Comparison of ENCODE assay signal across 22 cellular contexts in the genomic region with DNA sequence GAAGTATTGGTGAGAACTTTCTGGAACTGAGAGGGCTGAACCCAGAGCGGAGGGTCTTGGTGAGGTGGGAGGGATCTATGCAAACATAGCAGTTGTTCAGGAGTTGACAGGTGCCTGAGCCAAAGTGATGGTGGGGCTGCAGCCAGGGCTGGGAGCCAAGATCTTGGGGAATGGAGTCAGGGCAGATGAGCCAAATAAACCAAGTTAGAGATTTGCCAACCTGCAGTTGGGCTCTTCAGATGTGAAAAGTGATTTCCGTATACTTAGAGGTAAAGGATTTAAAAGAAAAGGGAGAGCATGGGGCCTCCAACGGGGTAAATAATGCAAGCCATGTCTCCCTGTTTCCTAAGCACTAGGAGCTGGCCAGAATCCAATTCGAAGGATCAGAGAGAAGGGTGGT. TPM values are rescaled to one million over a fixed set of nuclear protein-coding genes. Genes with fewer than 3 reads are reported as not detected.
"Had no signal": no experiment of that assay in that cellular context is flagged by ENCODE, and none has a peak within 500 bp of the region (broad histone marks: within the 10 kb centered on the region; RNA-seq: fewer than 3 reads in every experiment).

No MANE protein-coding gene starts in this region.

- H3K36me3 ChIP-seq: colonic mucosa, left lung, neutrophil, thyroid gland, uterus had no signal

- DNase-seq: activated CD4-positive, alpha-beta T cell treated with anti-CD3 and anti-CD28 coated beads, Interleukin-2, amount 50 U/mL, for 1 hour; activated CD8-positive, alpha-beta memory T cell treated with anti-CD3 and anti-CD28 coated beads for 24 hours; activated naive CD8-positive, alpha-beta T cell treated with anti-CD3 and anti-CD28 coated beads for 36 hours; amygdala; body of pancreas; caudate nucleus; colonic mucosa; hypothalamus; kidney; left lung; natural killer cell; retina; stimulated activated CD4-positive, alpha-beta T cell treated with anti-CD3 and anti-CD28 coated beads, Interleukin-15, amount 100 ng/mL, for 24 hours; stimulated activated CD4-positive, alpha-beta T cell treated with anti-CD3 and anti-CD28 coated beads, Interleukin-4, amount 100 ng/mL, for 1 hour; stimulated activated naive B cell treated with anti-CD40 and anti-IgM and Interleukin-4, amounts not matched to agents 10 μg/mL and 1 μg/mL and 100 μg/mL, for 72 hours; thyroid gland; uterus had no signal

- H3K4me1 ChIP-seq: colonic mucosa, uterus had no signal

- H3K27ac ChIP-seq: body of pancreas, colonic mucosa, left lung, neutrophil, thyroid gland, uterus had no signal

- H3K27me3 ChIP-seq: body of pancreas, colonic mucosa, neutrophil, thyroid gland, uterus had no signal

- FAIRE-seq: endometrium, kidney had no signal

- ATAC-seq: body of pancreas; left lung; natural killer cell; stimulated activated naive B cell treated with anti-CD40 and anti-IgM and Interleukin-4, amounts not matched to agents 10 μg/mL and 1 μg/mL and 100 μg/mL, for 72 hours had no signal

- H3K9me3 ChIP-seq: body of pancreas, colonic mucosa, left lung, neutrophil, thyroid gland, uterus had no signal

- H3K4me3 ChIP-seq: body of pancreas, colonic mucosa, left lung, thyroid gland, uterus had no signal

RNA-seq across cellular contexts. Expression of gene KRT3, which starts 8.1 kb away (rescaled TPM):
- total RNA-seq: activated naive CD8-positive, alpha-beta T cell treated with anti-CD3 and anti-CD28 coated beads for 36 hours; body of pancreas; colonic mucosa; kidney; left lung; mucosa of gallbladder; natural killer cell; skeletal muscle tissue; thyroid gland; uterus had no signal

RNA-seq across cellular contexts. Expression of gene KRT4, which starts 9.9 kb away (rescaled TPM):
- total RNA-seq: activated T-helper 1 cell treated with anti-CD3 and anti-CD28 coated beads, Interleukin-12 subunit alpha, Interleukin-12 subunit beta, Interleukin-2, Interleukin-4 antibody, amounts not matched to agents 30 ng/mL and 10 ng/mL and 1 ng/mL, durations not matched to agents 14 hours and 24 hours and 36 hours; colonic mucosa; kidney; mucosa of gallbladder; natural killer cell; skeletal muscle tissue; uterus had no signal

RNA-seq across cellular contexts. Expression of gene KRT76, which starts 26.9 kb away (rescaled TPM):
- total RNA-seq: activated naive CD8-positive, alpha-beta T cell treated with anti-CD3 and anti-CD28 coated beads for 36 hours; activated T-helper 1 cell treated with anti-CD3 and anti-CD28 coated beads, Interleukin-12 subunit alpha, Interleukin-12 subunit beta, Interleukin-2, Interleukin-4 antibody, amounts not matched to agents 30 ng/mL and 10 ng/mL and 1 ng/mL, durations not matched to agents 14 hours and 24 hours and 36 hours; body of pancreas; colonic mucosa; kidney; left lung; mucosa of gallbladder; natural killer cell; skeletal muscle tissue; thyroid gland; uterus had no signal

RNA-seq across cellular contexts. Expression of gene KRT79, which starts 30.1 kb away (rescaled TPM):
- total RNA-seq: activated T-helper 1 cell treated with anti-CD3 and anti-CD28 coated beads, Interleukin-12 subunit alpha, Interleukin-12 subunit beta, Interleukin-2, Interleukin-4 antibody, amounts not matched to agents 30 ng/mL and 10 ng/mL and 1 ng/mL, durations not matched to agents 14 hours and 24 hours and 36 hours; body of pancreas; colonic mucosa; kidney; mucosa of gallbladder; thyroid gland; uterus had no signal

RNA-seq across cellular contexts. Expression of gene KRT78, which starts 44.8 kb away (rescaled TPM):
- total RNA-seq: activated naive CD8-positive, alpha-beta T cell treated with anti-CD3 and anti-CD28 coated beads for 36 hours; activated T-helper 1 cell treated with anti-CD3 and anti-CD28 coated beads, Interleukin-12 subunit alpha, Interleukin-12 subunit beta, Interleukin-2, Interleukin-4 antibody, amounts not matched to agents 30 ng/mL and 10 ng/mL and 1 ng/mL, durations not matched to agents 14 hours and 24 hours and 36 hours; body of pancreas; colonic mucosa; kidney; left lung; mucosa of gallbladder; natural killer cell; skeletal muscle tissue; uterus had no signal
